Comparison of ENCODE assay signal across 11 cellular contexts in genomic region chr15:75369897-75370581, GRCh38. TPM values are rescaled to one million over a fixed set of nuclear protein-coding genes. Genes with fewer than 3 reads are reported as not detected.
A peak's percentile ranks its signal among the peaks of the same experiment; 100 is the strongest.
DNase-seq lines count a peak whose midpoint lies in the region; ATAC-seq and TF ChIP-seq lines count a peak whose summit lies in the region.
"Had no signal": no experiment of that assay in that cellular context is flagged by ENCODE, and none has a peak within 500 bp of the region (broad histone marks: within the 10 kb centered on the region; RNA-seq: fewer than 3 reads in every experiment).

No MANE protein-coding gene starts in this region.

- no peaks in the 10 kb centered on the region for H3K27me3 ChIP-seq in AG04450 (ENCODE audit: control insufficient read depth, insufficient read depth, low read length)
- H3K27me3 ChIP-seq in HCT116 (ENCODE audit: insufficient read depth, low read length) = no peaks in the 10 kb centered on the region
- no peaks in the 10 kb centered on the region for H3K27me3 ChIP-seq in mesenchymal stem cell (ENCODE audit: control insufficient read depth in 1 of 2, insufficient read depth in 1 of 2, low read length in 2 of 2)
- H3K27me3 ChIP-seq in tibial artery = no peaks in the 10 kb centered on the region

- peaks cover 47% of the 10 kb centered on the region for H3K79me1 ChIP-seq in mesenchymal stem cell (replicated peaks; ENCODE audit: low read length, poor library complexity, severe bottlenecking)

- H4K20me1 ChIP-seq in HCT116 (ENCODE audit: insufficient read depth) = no peaks in the 10 kb centered on the region

- TF ChIP-seq CTCF in AG04450 (IDR thresholded peaks at IDR 0.05; ENCODE audit: low read depth, low read length) (no peak), HCT116 (IDR thresholded peaks at IDR 0.05 in 2 of 3, conservative IDR thresholded peaks at IDR 0.05 in 1 of 3; ENCODE audit: borderline replicate concordance in 1 of 3, insufficient read depth in 1 of 3, low read depth in 2 of 3, low read length in 2 of 3) (no peak), tibial artery (IDR thresholded peaks at IDR 0.05) (no peak)

- H4K91ac ChIP-seq in mesenchymal stem cell (ENCODE audit: low read length) = no peak overlapping the region

- TF ChIP-seq POLR2A in HCT116 (IDR thresholded peaks at IDR 0.05; ENCODE audit: borderline replicate concordance, extremely low read depth, insufficient read depth, insufficient read length) = no peak

- RAD21 ChIA-PET in HCT116 (lab: Charles Lee; ENCODE audit: low non-redundant PET in 1 of 2, low total read pairs in 2 of 2, uncharacterized antibody in 2 of 2, unreplicated experiment in 2 of 2) = no interaction called here

- no peak overlapping the region for H3K18ac ChIP-seq in mesenchymal stem cell (ENCODE audit: low read depth in 1 of 2, low read length in 2 of 2)

- H3K4ac ChIP-seq in mesenchymal stem cell (ENCODE audit: low read depth in 1 of 2, low read length in 2 of 2) = no peak overlapping the region

- no peak overlapping the region for H2BK120ac ChIP-seq in mesenchymal stem cell (ENCODE audit: low read depth, low read length)

- peaks cover 11 to 23% of the 10 kb centered on the region in 2 experiments for H3K4me1 ChIP-seq in HCT116 (ENCODE audit: control insufficient read depth in 1 of 2, insufficient read depth in 2 of 2, low read length in 2 of 2)
- peaks cover 21% of the 10 kb centered on the region for H3K4me1 ChIP-seq in mesenchymal stem cell (ENCODE audit: control insufficient read depth, insufficient read depth, low read depth, low read length)
- H3K4me1 ChIP-seq in tibial artery = peaks cover 0 to 19% (median 12%) of the 10 kb centered on the region in 4 donors

- H3K23ac ChIP-seq in mesenchymal stem cell (ENCODE audit: low read length in 2 of 2) = no peak overlapping the region

- no peaks in the 10 kb centered on the region for H3K9me3 ChIP-seq in AG04450 (ENCODE audit: control insufficient read depth, insufficient read depth, low read length)
- H3K9me3 ChIP-seq in HCT116 (ENCODE audit: control insufficient read depth in 1 of 2, insufficient read depth in 1 of 2, low read depth in 1 of 2, low read length in 2 of 2) = no peaks in the 10 kb centered on the region
- no peaks in the 10 kb centered on the region for H3K9me3 ChIP-seq in mesenchymal stem cell (ENCODE audit: control insufficient read depth, low read length)
- H3K9me3 ChIP-seq in tibial artery = no peaks in the 10 kb centered on the region

- H3K4me3 ChIP-seq in AG04450 (ENCODE audit: low read depth, low read length) (no peak overlapping the region), HCT116 (replicated peaks in 1 of 2; ENCODE audit: low read depth in 1 of 2, low read length in 2 of 2) (peak overlapping the region in 1 of 2 experiments; percentile 68; a peak in 3 of 4 replicates), mesenchymal stem cell (ENCODE audit: insufficient read depth in 1 of 2, low read depth in 1 of 2, low read length in 2 of 2) (no peak overlapping the region), tibial artery (no peak overlapping the region)

- no peak overlapping the region for H3K14ac ChIP-seq in mesenchymal stem cell (ENCODE audit: low read length in 2 of 2)

- no peaks in the 10 kb centered on the region for H3K9me3 Mint-ChIP-seq in activated naive CD4-positive, alpha-beta T cell treated with anti-CD3 and anti-CD28 coated beads, Interleukin-2, amount 50 U/mL, for 72 hours

- TF ChIP-seq RAD21 in HCT116 (IDR thresholded peaks at IDR 0.05; ENCODE audit: low read depth) = no peak

- peaks cover 26 to 35% of the 10 kb centered on the region in 2 experiments for H3K36me3 ChIP-seq in HCT116 (ENCODE audit: control insufficient read depth in 1 of 2, insufficient read depth in 2 of 2, low read length in 2 of 2)
- H3K36me3 ChIP-seq in mesenchymal stem cell (ENCODE audit: control insufficient read depth in 1 of 2, insufficient read depth in 2 of 2, low read depth in 1 of 2, low read length in 2 of 2) = peaks cover 39 to 64% of the 10 kb centered on the region in 2 experiments
- H3K36me3 ChIP-seq in tibial artery = peaks cover 26 to 72% (median 46%) of the 10 kb centered on the region in 3 donors

- H2AFZ ChIP-seq in HCT116 (ENCODE audit: low read depth, low read length, poor library complexity, severe bottlenecking) (no peak overlapping the region), mesenchymal stem cell (ENCODE audit: low read depth, low read length) (no peak overlapping the region)

- no peak overlapping the region for H2BK12ac ChIP-seq in mesenchymal stem cell (ENCODE audit: low read length in 2 of 2)

- no peak overlapping the region for H2BK15ac ChIP-seq in mesenchymal stem cell (ENCODE audit: low read depth, poor library complexity, severe bottlenecking)

- BruUV-seq in HCT116 (replicated peaks; lab: Mats Ljungman, UMichigan) = no TSS peak

- H3K36me3 Mint-ChIP-seq in activated naive CD4-positive, alpha-beta T cell treated with anti-CD3 and anti-CD28 coated beads, Interleukin-2, amount 50 U/mL, for 72 hours = peaks cover 7 to 23% of the 10 kb centered on the region in 2 donors

- ATAC-seq in HCT116 (no peak), esophagus mucosa (no peak)
- ATAC-seq in activated naive CD4-positive, alpha-beta T cell treated with anti-CD3 and anti-CD28 coated beads, Interleukin-2, amount 50 U/mL, for 72 hours = no peak
- ATAC-seq: Panc1 had no signal

- CTCF ChIA-PET in AG04450 (lab: Charles Lee) = interaction anchor here (0.6 to 0.7 kb wide), 2 partner anchors 18 to 686 kb away, joined by 3 to 5 read pairs; no protein-coding TSS in a partner anchor
- CTCF ChIA-PET in HCT116 (lab: Charles Lee) = interaction anchor here (0.7 to 1.2 kb wide), 2 partner anchors 314 to 316 kb away, joined by 3 read pairs; no protein-coding TSS in a partner anchor

- intact Hi-C loops in HCT116 (cut with micrococcal nuclease) (loop anchor here (5.0 kb wide), 2 partner anchors 257 to 297 kb away; partner anchors contain the start of gene SNUPN), tibial artery (cut with DNase I; ENCODE audit: low total_unique reads) (loop anchor here (5.0 to 10.0 kb wide), 3 partner anchors 87 to 435 kb away; no protein-coding TSS in a partner anchor)

- no peak overlapping the region for H2AK5ac ChIP-seq in mesenchymal stem cell (ENCODE audit: low read length, severe bottlenecking)

- H3K4me2 ChIP-seq in HCT116 (ENCODE audit: low read length) (peak overlapping the region; percentile 80), mesenchymal stem cell (ENCODE audit: low read length, poor library complexity, severe bottlenecking) (no peak overlapping the region)

- WGBS in mesenchymal stem cell = 92% methylated on average over 6 of the region's 7 CpGs

- H2BK5ac ChIP-seq in mesenchymal stem cell (ENCODE audit: low read depth, low read length, poor library complexity, severe bottlenecking) = no peak overlapping the region

- POLR2A ChIA-PET in AG04450 (lab: Yijun Ruan, JAX) = interaction anchor here (0.6 to 3.0 kb wide), 2 partner anchors 21 to 81 kb away, joined by 3 to 25 read pairs; partner anchors contain the start of gene SIN3A
- POLR2A ChIA-PET in HCT116 (lab: Charles Lee) = interaction anchor here (0.6 to 3.1 kb wide), 3 partner anchors 83 to 270 kb away, joined by 4 to 39 read pairs (median 5); partner anchors contain the start of genes IMP3, SIN3A and SNUPN

- H3K27ac Mint-ChIP-seq in activated naive CD4-positive, alpha-beta T cell treated with anti-CD3 and anti-CD28 coated beads, Interleukin-2, amount 50 U/mL, for 72 hours = peak overlapping the region; percentile 52 to 95

- H3K9ac ChIP-seq in HCT116 (ENCODE audit: low read length) (0 out of 2 replicates have a peak overlapping the region, but pooled peaks have one; percentile 96), mesenchymal stem cell (ENCODE audit: low read length) (peak overlapping the region; percentile 92)

- H3K9me2 ChIP-seq in HCT116 (ENCODE audit: insufficient read depth) = no peaks in the 10 kb centered on the region

- DNase-seq in AG04450 (ENCODE audit: low read depth, low spot score) = no peak
- DNase-seq in HCT116 (ENCODE audit: low read depth, low spot score) = no peak
- no peak for DNase-seq in activated naive CD4-positive, alpha-beta T cell treated with anti-CD3 and anti-CD28 coated beads, Interleukin-2, amount 50 U/mL, for 72 hours (ENCODE audit: low spot score in 2 of 2)
- DNase-seq in mesenchymal stem cell = no peak
- DNase-seq in amniotic stem cell (lab: John Stamatoyannopoulos, UW) = no peak
- no peak for DNase-seq in NCI-H128 (lab: John Stamatoyannopoulos, UW; ENCODE audit: unreplicated experiment)
- DNase-seq in tibial artery = no peak
- DNase-seq: cortex of kidney, NCI-H1694 had no signal

- peaks cover 12% of the 10 kb centered on the region for H3K79me2 ChIP-seq in HCT116 (ENCODE audit: insufficient read depth, low read length)

- no peak overlapping the region for H4K8ac ChIP-seq in mesenchymal stem cell (ENCODE audit: low read length)

- H3K27ac ChIP-seq in AG04450 (ENCODE audit: low read depth, low read length) (peak overlapping the region; percentile 21), HCT116 (ENCODE audit: low read depth, low read length) (no peak overlapping the region), mesenchymal stem cell (ENCODE audit: low read length, poor library complexity, severe bottlenecking) (no peak overlapping the region), tibial artery (peak overlapping the region in 1 of 2 donors; percentile 97)

TF ChIP-seq in HCT116, 20 proteins besides CTCF, POLR2A, EP300 and RAD21 (continues in another document):
- no peak for TF ChIP-seq FOSL1 (IDR thresholded peaks at IDR 0.05; ENCODE audit: low read depth)

RNA-seq across cellular contexts. Expression of gene MAN2C1, which starts 1.6 kb away (rescaled TPM):
- 32.5 and 37.9 TPM in 2 replicates for polyA plus RNA-seq in AG04450 (2011; rRNA removed)
- polyA minus RNA-seq in AG04450 (2011; rRNA and poly(A)+ RNA removed) = 56.3 and 66.2 TPM in 2 replicates
- total RNA-seq in HCT116 (2021; ENCODE audit: unreplicated experiment) (118 TPM), esophagus mucosa (66.1 TPM)
- 87.8 and 98.6 TPM in 2 replicates for polyA plus RNA-seq in HCT116 (2012)
- 100 to 1,000 TPM; 106 to 167 TPM for total RNA-seq in activated naive CD4-positive, alpha-beta T cell treated with anti-CD3 and anti-CD28 coated beads, Interleukin-2, amount 50 U/mL, for 72 hours
- polyA plus RNA-seq in mesenchymal stem cell (2013, experiment 1 of 2) = 58.5 TPM
- polyA plus RNA-seq in mesenchymal stem cell (2013, experiment 2 of 2) = 54.4 TPM

RNA-seq across cellular contexts. Expression of gene NEIL1, which starts 23.2 kb away (rescaled TPM):
- 1.1 and 2.0 TPM in 2 replicates for polyA plus RNA-seq in AG04450 (2011; rRNA removed)
- polyA minus RNA-seq in AG04450 (2011; rRNA and poly(A)+ RNA removed) = 1.1 and 1.2 TPM in 2 replicates
- 41.4 TPM for total RNA-seq in HCT116 (2021; ENCODE audit: unreplicated experiment)
- polyA plus RNA-seq in HCT116 (2012) = 27.2 and 37.5 TPM in 2 replicates
- 10 to 100 TPM in 1 of 2 donors, 1 to 10 TPM in 1; 9.4 to 20.4 TPM for total RNA-seq in activated naive CD4-positive, alpha-beta T cell treated with anti-CD3 and anti-CD28 coated beads, Interleukin-2, amount 50 U/mL, for 72 hours
- polyA plus RNA-seq in mesenchymal stem cell (2013, experiment 1 of 2) = 3.3 TPM
- 3.1 TPM for polyA plus RNA-seq in mesenchymal stem cell (2013, experiment 2 of 2)
- total RNA-seq in esophagus mucosa = 4.7 TPM

RNA-seq across cellular contexts. Expression of gene COMMD4, which starts 34.2 kb away (rescaled TPM):
- 52.4 and 73.4 TPM in 2 replicates for polyA plus RNA-seq in AG04450 (2011; rRNA removed)
- polyA minus RNA-seq in AG04450 (2011; rRNA and poly(A)+ RNA removed) = 26.7 and 27.3 TPM in 2 replicates
- total RNA-seq in HCT116 (2021; ENCODE audit: unreplicated experiment) = 141 TPM
- 94.6 and 113 TPM in 2 replicates for polyA plus RNA-seq in HCT116 (2012)
- 100 to 1,000 TPM in 1 of 2 donors, 10 to 100 TPM in 1; 85.6 to 122 TPM for total RNA-seq in activated naive CD4-positive, alpha-beta T cell treated with anti-CD3 and anti-CD28 coated beads, Interleukin-2, amount 50 U/mL, for 72 hours
- polyA plus RNA-seq in mesenchymal stem cell (2013, experiment 1 of 2) = 86.5 TPM
- polyA plus RNA-seq in mesenchymal stem cell (2013, experiment 2 of 2) = 88.6 TPM
- total RNA-seq in esophagus mucosa = 40.1 TPM
